ENCODE assay signal across 9 cellular contexts in the genomic region with DNA sequence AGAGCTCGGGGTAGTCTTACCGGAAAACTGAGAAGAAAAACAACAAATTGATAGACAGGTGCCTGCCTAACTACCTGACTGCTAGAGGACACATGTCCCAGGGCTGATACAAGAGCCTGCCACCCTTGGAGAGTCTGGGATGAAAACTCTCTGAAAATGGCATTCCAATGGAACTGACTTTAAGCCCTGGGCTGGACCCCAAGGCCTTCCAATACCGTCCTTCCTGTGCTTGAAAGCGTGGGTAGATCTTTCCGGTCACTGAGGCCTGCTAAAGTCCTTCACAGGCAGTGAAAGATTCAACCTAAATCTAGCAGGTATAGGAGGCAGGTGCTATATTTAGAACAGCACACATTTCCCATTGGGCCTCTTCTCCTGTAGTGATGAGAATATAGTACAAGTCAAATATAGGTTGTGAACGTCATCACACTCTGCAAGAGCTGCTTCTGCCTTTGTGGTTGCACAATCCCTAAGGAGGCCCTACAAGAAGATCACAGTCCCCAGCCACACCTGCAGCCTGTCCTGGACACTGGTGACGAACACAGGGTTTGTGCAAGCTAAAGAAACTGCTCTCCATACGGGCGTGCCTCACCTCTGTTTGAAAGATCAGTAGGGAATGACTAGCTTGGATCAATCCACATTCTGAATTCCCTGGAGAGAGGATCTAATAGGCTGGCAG. TPM values are rescaled to one million over a fixed set of nuclear protein-coding genes. Genes with fewer than 3 reads are reported as not detected.
DNase-seq lines count a peak whose midpoint lies in the region; ATAC-seq and TF ChIP-seq lines count a peak whose summit lies in the region.
"Had no signal": no experiment of that assay in that cellular context is flagged by ENCODE, and none has a peak within 500 bp of the region (broad histone marks: within the 10 kb centered on the region; RNA-seq: fewer than 3 reads in every experiment).

No MANE protein-coding gene starts in this region.

- no peaks in the 10 kb centered on the region for H3F3A ChIP-seq in GM23338 (replicated peaks; ENCODE audit: low read depth)

- DNase-seq in GM23338 (ENCODE audit: low spot score) (no peak), OCI-M1 (lab: John Stamatoyannopoulos, UW) (peak; percentile 49), progenitor cell of endocrine pancreas (ENCODE audit: low spot score, unreplicated experiment) (no peak), occipital lobe (lab: John Stamatoyannopoulos, UW) (no peak), NCI-H69 (lab: John Stamatoyannopoulos, UW) (no peak)
- peak in 2 of 3 experiments; percentile 1 to 3 for DNase-seq in effector memory CD8-positive, alpha-beta T cell

- no peaks in the 10 kb centered on the region for H3K27me3 ChIP-seq in GM23338 (ENCODE audit: insufficient read depth)

- H3K27ac ChIP-seq in GM23338 (ENCODE audit: low read depth) = no peak overlapping the region

- H2AFZ ChIP-seq in GM23338 = peak overlapping the region; percentile 98

- ATAC-seq in GM23338 (no peak), GM21423 (IDR thresholded peaks at IDR 0.05; ENCODE audit: unreplicated experiment) (no peak), GM21619 (IDR thresholded peaks at IDR 0.05; ENCODE audit: unreplicated experiment) (no peak)
- no peak for ATAC-seq in effector memory CD8-positive, alpha-beta T cell (replicated peaks)

- H3K4me3 ChIP-seq in GM23338 = peak overlapping the region; percentile 49

- H3K27ac Mint-ChIP-seq in GM23338 = no peak overlapping the region
- H3K27ac Mint-ChIP-seq in effector memory CD8-positive, alpha-beta T cell = peak overlapping the region; percentile 74 to 83
- H3K27ac Mint-ChIP-seq in progenitor cell of endocrine pancreas = peak overlapping the region; percentile 89

- peaks cover 4% of the 10 kb centered on the region; the same call in 1 of the 2 replicates for H3K36me3 ChIP-seq in GM23338 (ENCODE audit: insufficient read depth)

- peaks cover 20% of the 10 kb centered on the region for H3K36me3 Mint-ChIP-seq in GM23338 (ENCODE audit: low read depth)
- peaks cover 6% of the 10 kb centered on the region for H3K36me3 Mint-ChIP-seq in effector memory CD8-positive, alpha-beta T cell (ENCODE audit: insufficient read depth)
- peaks cover 5% of the 10 kb centered on the region for H3K36me3 Mint-ChIP-seq in progenitor cell of endocrine pancreas (ENCODE audit: insufficient read depth)

- H3K4me1 Mint-ChIP-seq in GM23338 (peaks cover 33% of the 10 kb centered on the region), progenitor cell of endocrine pancreas (ENCODE audit: low read depth) (peaks cover 20% of the 10 kb centered on the region)
- H3K4me1 Mint-ChIP-seq in effector memory CD8-positive, alpha-beta T cell (ENCODE audit: low read depth in 2 of 2) = peaks cover 16 to 24% of the 10 kb centered on the region in 2 donors

- H3K4me3 Mint-ChIP-seq in GM23338 (peak overlapping the region; percentile 65), progenitor cell of endocrine pancreas (ENCODE audit: low read depth) (peak overlapping the region; percentile 78)
- peak overlapping the region; percentile 79 to 83 for H3K4me3 Mint-ChIP-seq in effector memory CD8-positive, alpha-beta T cell

- H3K27me3 Mint-ChIP-seq in GM23338 (ENCODE audit: insufficient read depth, low read depth, poor library complexity) (peaks cover 7% of the 10 kb centered on the region), progenitor cell of endocrine pancreas (no peaks in the 10 kb centered on the region)
- no peaks in the 10 kb centered on the region for H3K27me3 Mint-ChIP-seq in effector memory CD8-positive, alpha-beta T cell

- peak overlapping the region; percentile 77 for H3K4me2 ChIP-seq in GM23338

- peaks cover 5% of the 10 kb centered on the region for H4K20me1 ChIP-seq in GM23338 (replicated peaks; ENCODE audit: insufficient read depth)

- H3K9me3 Mint-ChIP-seq in GM23338 (peaks cover 23% of the 10 kb centered on the region), progenitor cell of endocrine pancreas (ENCODE audit: low read depth) (peaks cover 9% of the 10 kb centered on the region)
- no peaks in the 10 kb centered on the region for H3K9me3 Mint-ChIP-seq in effector memory CD8-positive, alpha-beta T cell

- TF ChIP-seq CTCF in GM23338 (conservative IDR thresholded peaks at IDR 0.05; ENCODE audit: low read depth in 2 of 2) (no peak), progenitor cell of endocrine pancreas (IDR thresholded peaks at IDR 0.05; ENCODE audit: unreplicated experiment) (no peak)

- peaks cover 35% of the 10 kb centered on the region for H3K79me2 ChIP-seq in GM23338 (replicated peaks; ENCODE audit: insufficient read depth)

- H3K9me2 ChIP-seq in GM23338 (ENCODE audit: insufficient read depth) = no peaks in the 10 kb centered on the region

- H3K4me1 ChIP-seq in GM23338 (ENCODE audit: insufficient read depth) = peaks cover 9% of the 10 kb centered on the region

TF ChIP-seq in GM23338, 12 proteins besides CTCF, POLR2A, EP300 and RAD21:
- TF ChIP-seq ZNF114 (CRISPR knock-in tag; IDR thresholded peaks at IDR 0.05) = no peak
- TF ChIP-seq, protein P1, sequence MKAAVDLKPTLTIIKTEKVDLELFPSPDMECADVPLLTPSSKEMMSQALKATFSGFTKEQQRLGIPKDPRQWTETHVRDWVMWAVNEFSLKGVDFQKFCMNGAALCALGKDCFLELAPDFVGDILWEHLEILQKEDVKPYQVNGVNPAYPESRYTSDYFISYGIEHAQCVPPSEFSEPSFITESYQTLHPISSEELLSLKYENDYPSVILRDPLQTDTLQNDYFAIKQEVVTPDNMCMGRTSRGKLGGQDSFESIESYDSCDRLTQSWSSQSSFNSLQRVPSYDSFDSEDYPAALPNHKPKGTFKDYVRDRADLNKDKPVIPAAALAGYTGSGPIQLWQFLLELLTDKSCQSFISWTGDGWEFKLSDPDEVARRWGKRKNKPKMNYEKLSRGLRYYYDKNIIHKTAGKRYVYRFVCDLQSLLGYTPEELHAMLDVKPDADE (IDR thresholded peaks at IDR 0.05) = no peak
- no peak for TF ChIP-seq EZH2 (IDR thresholded peaks at IDR 0.05; ENCODE audit: low read depth, unreplicated experiment)
- no peak for TF ChIP-seq JUNB (IDR thresholded peaks at IDR 0.05; ENCODE audit: unreplicated experiment)
- TF ChIP-seq STAT1 (IDR thresholded peaks at IDR 0.05; ENCODE audit: unreplicated experiment) = no peak
- no peak for TF ChIP-seq EZH2phosphoT487 (IDR thresholded peaks at IDR 0.05; ENCODE audit: unreplicated experiment)

RNA-seq across cellular contexts. Expression of a gene that starts 0.8 kb away (rescaled TPM):
- total RNA-seq in GM23338 (2014; rRNA removed; shearing (Covaris generic)) = 65.1 and 66.8 TPM in 2 replicates
- 17.2 and 19.9 TPM in 2 replicates for polyA plus RNA-seq in GM23338 (2016; fragmentation: Nextera tagmentation; extraction: Ambion mirVana)
- total RNA-seq in progenitor cell of endocrine pancreas = 19.1 and 19.9 TPM in 2 replicates
- 69.6 TPM for total RNA-seq in occipital lobe

RNA-seq across cellular contexts. Expression of a gene that starts 0.8 kb away (rescaled TPM):
- 35.4 and 46.8 TPM in 2 replicates for total RNA-seq in GM23338 (2014; rRNA removed; shearing (Covaris generic))
- polyA plus RNA-seq in GM23338 (2016; fragmentation: Nextera tagmentation; extraction: Ambion mirVana) = 21.1 and 23.7 TPM in 2 replicates
- total RNA-seq in progenitor cell of endocrine pancreas = 18.2 and 19.9 TPM in 2 replicates
- total RNA-seq in occipital lobe = 9.5 TPM

RNA-seq across cellular contexts. Expression of a gene that starts 11.1 kb away (rescaled TPM):
- total RNA-seq in GM23338 (2014; rRNA removed; shearing (Covaris generic)) = not detected in 2 replicates
- not detected in 2 replicates for polyA plus RNA-seq in GM23338 (2016; fragmentation: Nextera tagmentation; extraction: Ambion mirVana)
- total RNA-seq in progenitor cell of endocrine pancreas (0.07 TPM in 1 of 2 replicates, not detected in the other), occipital lobe (not detected)
- total RNA-seq: RPMI7951 had no signal

Comparison
In these comparisons a context has a peak if more than half of its experiments do, and no peak if none do; other contexts are left out.
1. DNase-seq: peak in OCI-M1 (single experiment) and effector memory CD8-positive, alpha-beta T cell (2 of 3); none in GM23338 (single experiment), progenitor cell of endocrine pancreas (single experiment), occipital lobe (single experiment) and NCI-H69 (single experiment).
2. Peak in every context shown above with its lines, with median percentiles within 50 percentile points of each other: H3K4me3 Mint-ChIP-seq.